ENCODE assay signal across 23 cellular contexts in genomic region chr6:17871169-17871479, GRCh38.
A peak's percentile ranks its signal among the peaks of the same experiment; 100 is the strongest.
DNase-seq lines count a peak whose midpoint lies in the region; ATAC-seq, FAIRE-seq and TF ChIP-seq lines count a peak whose summit lies in the region.
"Had no signal": no experiment of that assay in that cellular context is flagged by ENCODE, and none has a peak within 500 bp of the region (broad histone marks: within the 10 kb centered on the region; RNA-seq: fewer than 3 reads in every experiment).

No MANE protein-coding gene starts in this region.

- no peaks in the 10 kb centered on the region for H3K9me3 ChIP-seq in A549
- H3K9me3 ChIP-seq: BLaER1, SK-N-SH had no signal

- 91% methylated on average over 1 of the region's 1 CpG for WGBS in A549 (ENCODE audit: missing lambda C conversion rate)

- H3K27ac Mint-ChIP-seq in HFFc6 = 0 out of 2 replicates have a peak overlapping the region, but pooled peaks have one; percentile 65
- H3K27ac Mint-ChIP-seq in natural killer cell treated with Interleukin-12 subunit alpha and Interleukin-12 subunit beta and Interleukin-15 and Interleukin-18, amount 100 ng/mL, for 72 hours = no peak overlapping the region
- H3K27ac Mint-ChIP-seq: CD4-positive, alpha-beta T cell had no signal

- H3K27ac ChIP-seq in A549 = peak overlapping the region; percentile 39 to 71; a peak in 3 of 6 replicates
- H3K27ac ChIP-seq in angular gyrus (ENCODE audit: low read depth, low read length) = peak overlapping the region; percentile 67
- H3K27ac ChIP-seq: BLaER1, PC-9 had no signal

- TF ChIP-seq RAD21 in A549 (conservative IDR thresholded peaks at IDR 0.05 in 1 of 2, IDR thresholded peaks at IDR 0.05 in 1 of 2) = no peak

- no peak overlapping the region for H3K4me3 Mint-ChIP-seq in HFFc6
- H3K4me3 Mint-ChIP-seq in natural killer cell treated with Interleukin-12 subunit alpha and Interleukin-12 subunit beta and Interleukin-15 and Interleukin-18, amount 100 ng/mL, for 72 hours = no peak overlapping the region
- H3K4me3 Mint-ChIP-seq: CD4-positive, alpha-beta T cell had no signal

- POLR2A ChIA-PET in A549 (lab: Yijun Ruan, JAX) = no interaction called here

- ATAC-seq in A549 = no peak
- ATAC-seq in natural killer cell treated with Interleukin-12 subunit alpha and Interleukin-12 subunit beta and Interleukin-15 and Interleukin-18, amount 100 ng/mL, for 72 hours = no peak

- CTCF ChIA-PET in A549 (lab: Yijun Ruan, JAX) = no interaction called here

- no peaks in the 10 kb centered on the region for H3K9me3 Mint-ChIP-seq in HFFc6
- no peaks in the 10 kb centered on the region for H3K9me3 Mint-ChIP-seq in natural killer cell treated with Interleukin-12 subunit alpha and Interleukin-12 subunit beta and Interleukin-15 and Interleukin-18, amount 100 ng/mL, for 72 hours
- H3K9me3 Mint-ChIP-seq: CD4-positive, alpha-beta T cell had no signal

- H3K4me1 Mint-ChIP-seq in HFFc6 (ENCODE audit: low read depth) = peaks cover 77% of the 10 kb centered on the region
- peaks cover 0 to 6% of the 10 kb centered on the region in 2 donors for H3K4me1 Mint-ChIP-seq in natural killer cell treated with Interleukin-12 subunit alpha and Interleukin-12 subunit beta and Interleukin-15 and Interleukin-18, amount 100 ng/mL, for 72 hours (ENCODE audit: low read depth in 2 of 2)

- no peak for FAIRE-seq in A549 (lab: Jason Lieb, UNC)
- FAIRE-seq: G401.6, GM12892 had no signal

- H3K27me3 Mint-ChIP-seq in HFFc6 (ENCODE audit: insufficient read depth) = no peaks in the 10 kb centered on the region; the same call in 1 of the 2 replicates
- peaks cover under 1 to 6% of the 10 kb centered on the region in 2 donors for H3K27me3 Mint-ChIP-seq in natural killer cell treated with Interleukin-12 subunit alpha and Interleukin-12 subunit beta and Interleukin-15 and Interleukin-18, amount 100 ng/mL, for 72 hours

- no peak for TF ChIP-seq EP300 in A549 (IDR thresholded peaks at IDR 0.05)

- peaks cover 12% of the 10 kb centered on the region for H3K36me3 Mint-ChIP-seq in HFFc6 (ENCODE audit: low read depth)
- H3K36me3 Mint-ChIP-seq in natural killer cell treated with Interleukin-12 subunit alpha and Interleukin-12 subunit beta and Interleukin-15 and Interleukin-18, amount 100 ng/mL, for 72 hours = no peaks in the 10 kb centered on the region

- DNase-seq in A549 (ENCODE audit: low read depth in 1 of 2, low spot score in 1 of 2) = no peak
- no peak for DNase-seq in HFFc6
- peak; percentile 63 for DNase-seq in inferior parietal cortex (ENCODE audit: extremely low spot score)
- DNase-seq in AG08396 (ENCODE audit: low spot score) = no peak
- no peak for DNase-seq in NCI-H1417 (lab: John Stamatoyannopoulos, UW)
- no peak for DNase-seq in HK-2 (ENCODE audit: unreplicated experiment)
- no peak for DNase-seq in natural killer cell treated with Interleukin-12 subunit alpha and Interleukin-12 subunit beta and Interleukin-15 and Interleukin-18, amount 100 ng/mL, for 72 hours (ENCODE audit: low spot score)
- DNase-seq: CD4-positive, alpha-beta T cell; COR-L47; IMR-90; MV-4-11; NCI-H1105 treated with DMSO at 0.1 percent for 48 hours; NCI-H187; NCI-H510A treated with DMSO at 0.1 percent for 48 hours; NCI-H748 treated with DMSO at 0.1 percent for 48 hours; PC-9; RPMI8226; SHP77 treated with DMSO at 0.1 percent for 48 hours; SK-N-SH had no signal

- H3K4me3 ChIP-seq in A549 = no peak overlapping the region
- H3K4me3 ChIP-seq: BLaER1, PC-9 had no signal

- no peak overlapping the region for H3K4me2 ChIP-seq in A549
- H3K4me2 ChIP-seq: BLaER1, PC-9, SK-N-SH had no signal

- no peak for TF ChIP-seq CTCF in A549 (IDR thresholded peaks at IDR 0.05)
- no peak for TF ChIP-seq CTCF in HFFc6 (IDR thresholded peaks at IDR 0.05)

- peaks cover 62% of the 10 kb centered on the region for H3K4me1 ChIP-seq in A549
- H3K4me1 ChIP-seq: BLaER1 had no signal

- TF ChIP-seq POLR2A in A549 (IDR thresholded peaks at IDR 0.05; ENCODE audit: low read length) = no peak

TF ChIP-seq in A549, 52 proteins besides CTCF, POLR2A, EP300 and RAD21:
- no peak for TF ChIP-seq MYC (IDR thresholded peaks at IDR 0.05; ENCODE audit: borderline replicate concordance, low read length)
- no peak for TF ChIP-seq ATOH8 (CRISPR knock-in tag; IDR thresholded peaks at IDR 0.05; ENCODE audit: low read depth)
- TF ChIP-seq CHD2 (IDR thresholded peaks at IDR 0.05; ENCODE audit: low read length, partially characterized antibody) = no peak
- TF ChIP-seq CEBPB (IDR thresholded peaks at IDR 0.05) = no peak
